ENCODE assay signal across 20 cellular contexts in the genomic region with DNA sequence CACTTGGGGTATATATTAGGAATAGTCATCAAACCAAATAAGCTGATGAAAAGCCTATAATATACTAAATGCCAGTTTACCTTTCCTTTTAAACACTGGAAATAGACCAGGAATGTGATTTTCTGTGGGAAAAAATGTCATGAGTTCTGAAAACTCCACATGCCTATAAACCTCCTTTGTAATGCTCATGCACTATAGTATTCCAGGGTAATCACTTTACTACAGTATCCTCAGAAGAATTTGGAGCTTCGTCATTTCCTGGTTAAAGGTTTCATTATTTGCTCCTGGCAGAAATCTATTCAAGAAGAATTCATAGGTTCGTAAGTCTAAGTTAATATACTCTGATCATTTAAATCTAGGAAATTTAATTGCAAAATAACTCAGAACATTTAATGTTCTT.
"Had no signal": no experiment of that assay in that cellular context is flagged by ENCODE, and none has a peak within 500 bp of the region (broad histone marks: within the 10 kb centered on the region; RNA-seq: fewer than 3 reads in every experiment).

No MANE protein-coding gene starts in this region.

- H3K27me3 ChIP-seq: gastrocnemius medialis, heart right ventricle, ovary, stomach, transverse colon had no signal

- H3K9me3 ChIP-seq: gastrocnemius medialis, heart right ventricle, left ventricle myocardium inferior, ovary, stomach, thoracic aorta, transverse colon had no signal

- H3K4me3 ChIP-seq: gastrocnemius medialis, heart right ventricle, left ventricle myocardium inferior, lung, ovary, stomach, thoracic aorta, transverse colon had no signal

- H3K36me3 ChIP-seq: gastrocnemius medialis, heart right ventricle, left ventricle myocardium inferior, ovary, stomach, thoracic aorta, transverse colon had no signal

- H3K4me3 Mint-ChIP-seq: dendritic cell treated with granulocyte-macrophage colony-stimulating factor and Interleukin-4, amounts not matched to agents 40 ng/mL and 50 ng/mL, for 4 days; naive thymus-derived CD8-positive, alpha-beta T cell; neural crest cell had no signal

- H3K36me3 Mint-ChIP-seq: naive thymus-derived CD8-positive, alpha-beta T cell had no signal

- ATAC-seq: esophagus mucosa; gastrocnemius medialis; heart right ventricle; naive thymus-derived CD8-positive, alpha-beta T cell; right cardiac atrium had no signal

- H3K9me3 Mint-ChIP-seq: dendritic cell treated with granulocyte-macrophage colony-stimulating factor and Interleukin-4, amounts not matched to agents 40 ng/mL and 50 ng/mL, for 4 days; neural crest cell had no signal

- H3K4me1 ChIP-seq: stomach had no signal

- H3K27ac ChIP-seq: gastrocnemius medialis, heart right ventricle, left ventricle myocardium inferior, ovary, stomach, thoracic aorta, transverse colon had no signal

- H3K27ac Mint-ChIP-seq: dendritic cell treated with granulocyte-macrophage colony-stimulating factor and Interleukin-4, amounts not matched to agents 40 ng/mL and 50 ng/mL, for 4 days; naive thymus-derived CD8-positive, alpha-beta T cell had no signal

- H3K4me1 Mint-ChIP-seq: naive thymus-derived CD8-positive, alpha-beta T cell; neural crest cell had no signal

- H3K27me3 Mint-ChIP-seq: dendritic cell treated with granulocyte-macrophage colony-stimulating factor and Interleukin-4, amounts not matched to agents 40 ng/mL and 50 ng/mL, for 4 days had no signal

- DNase-seq: gastrocnemius medialis; heart right ventricle; hypothalamus; islet precursor cell; left ventricle myocardium inferior; mesenchymal stem cell; naive thymus-derived CD8-positive, alpha-beta T cell; ovary; right cardiac atrium; small intestine; stimulated activated CD4-positive, alpha-beta T cell treated with anti-CD3 and anti-CD28 coated beads, Interleukin-12 subunit alpha, Interleukin-12 subunit beta, amount 100 ng/mL, for 4 hours; stimulated activated naive CD4-positive, alpha-beta T cell; stomach; substantia nigra; transverse colon had no signal
